ENCODE assay signal across 1 cellular context in the genomic region with DNA sequence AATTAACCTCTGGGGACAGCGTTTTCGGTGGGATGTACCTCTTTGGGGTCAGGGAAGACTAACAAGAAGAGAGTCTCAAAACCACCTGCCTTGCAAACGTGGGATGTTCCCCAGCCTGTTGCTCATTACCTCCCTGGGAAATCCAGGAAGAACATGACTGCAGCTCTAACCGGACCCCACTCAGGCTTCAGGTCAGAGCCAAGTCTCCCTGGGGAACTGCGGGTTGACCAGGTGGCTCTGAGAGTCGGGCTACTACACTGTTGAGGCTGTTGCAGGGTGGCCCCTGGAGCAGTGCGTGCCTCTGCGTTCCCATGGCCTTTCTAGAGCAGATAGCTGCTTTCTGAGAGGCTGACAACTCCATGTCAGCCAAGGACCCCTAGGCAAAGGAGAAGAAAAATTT.
TF ChIP-seq lines count a peak whose summit lies in the region.

No MANE protein-coding gene starts in this region.

TF ChIP-seq in H1, 55 proteins besides CTCF, POLR2A, EP300 and RAD21:
- TF ChIP-seq NRF1 (IDR thresholded peaks at IDR 0.05; ENCODE audit: low read depth, low read length) = no peak
TF ChIP-seq in H1: peak in this region for 0.
